ENCODE assay signal across 26 cellular contexts in genomic region chr1:109034382-109034781, GRCh38.
"Had no signal": no experiment of that assay in that cellular context is flagged by ENCODE, and none has a peak within 500 bp of the region (broad histone marks: within the 10 kb centered on the region; RNA-seq: fewer than 3 reads in every experiment).

No MANE protein-coding gene starts in this region.

- H3K9me3 Mint-ChIP-seq: immature natural killer cell; natural killer cell; stimulated activated naive CD8-positive, alpha-beta T cell treated with anti-CD3 and anti-CD28 coated beads, Interleukin-15, amount 100 ng/mL, for 72 hours had no signal

- H3K4me3 ChIP-seq: coronary artery, esophagus squamous epithelium, lower lobe of right lung, prostate gland, right atrium auricular region, smooth muscle cell, suprapubic skin, transverse colon, upper lobe of right lung, uterus had no signal

- ATAC-seq: left ventricle myocardium superior; lower lobe of right lung; natural killer cell; sciatic nerve; stimulated activated naive CD8-positive, alpha-beta T cell treated with anti-CD3 and anti-CD28 coated beads, Interleukin-15, amount 100 ng/mL, for 72 hours; upper lobe of right lung had no signal

- H3K36me3 ChIP-seq: lower lobe of right lung, prostate gland, right atrium auricular region, suprapubic skin, transverse colon, upper lobe of right lung, uterus had no signal

- H3K27ac ChIP-seq: coronary artery, esophagus squamous epithelium, lower lobe of right lung, prostate gland, right atrium auricular region, suprapubic skin, transverse colon, upper lobe of right lung, uterus had no signal

- H3K4me1 ChIP-seq: lower lobe of right lung, prostate gland, right atrium auricular region, transverse colon, upper lobe of right lung, uterus had no signal

- H3K36me3 Mint-ChIP-seq: immature natural killer cell, natural killer cell had no signal

- H3K4me3 Mint-ChIP-seq: immature natural killer cell; natural killer cell; stimulated activated naive CD8-positive, alpha-beta T cell treated with anti-CD3 and anti-CD28 coated beads, Interleukin-15, amount 100 ng/mL, for 72 hours had no signal

- H3K27ac Mint-ChIP-seq: immature natural killer cell, natural killer cell had no signal

- H3K9me3 ChIP-seq: esophagus squamous epithelium, lower lobe of right lung, prostate gland, right atrium auricular region, suprapubic skin, transverse colon, upper lobe of right lung, uterus had no signal

- H3K4me2 ChIP-seq: smooth muscle cell had no signal

- H3K27me3 Mint-ChIP-seq: stimulated activated naive CD8-positive, alpha-beta T cell treated with anti-CD3 and anti-CD28 coated beads, Interleukin-15, amount 100 ng/mL, for 72 hours had no signal

- H3K27me3 ChIP-seq: esophagus squamous epithelium, right atrium auricular region, suprapubic skin, transverse colon, upper lobe of right lung, uterus had no signal

- DNase-seq: dermis blood vessel endothelial cell; effector memory CD4-positive, alpha-beta T cell; erythroblast; esophagus squamous epithelium; hypothalamus; immature natural killer cell; islet precursor cell; kidney glomerular epithelial cell; left ventricle myocardium superior; lower lobe of right lung; natural killer cell; stimulated activated CD4-positive, alpha-beta T cell treated with anti-CD3 and anti-CD28 coated beads, Interleukin-12 subunit alpha, Interleukin-12 subunit beta, amount 100 ng/mL, for 4 hours; stimulated activated CD4-positive, alpha-beta T cell treated with anti-CD3 and anti-CD28 coated beads, Interleukin-1b, Interleukin-23, amount 100 ng/mL, for 48 hours; stimulated activated CD4-positive, alpha-beta T cell treated with anti-CD3 and anti-CD28 coated beads, Interleukin-4, amount 100 ng/mL, for 1 hour; stimulated activated CD8-positive, alpha-beta memory T cell treated with anti-CD3 and anti-CD28 coated beads, Interleukin-4, amount 100 ng/mL, for 48 hours; stimulated activated naive CD4-positive, alpha-beta T cell; stimulated activated naive CD8-positive, alpha-beta T cell treated with anti-CD3 and anti-CD28 coated beads, Interleukin-15, amount 100 ng/mL, for 72 hours; transverse colon; upper lobe of right lung; uterus had no signal

- H3K4me1 Mint-ChIP-seq: natural killer cell; stimulated activated naive CD8-positive, alpha-beta T cell treated with anti-CD3 and anti-CD28 coated beads, Interleukin-15, amount 100 ng/mL, for 72 hours had no signal
